Comparison of ENCODE assay signal across 12 cellular contexts in genomic region chr3:152638707-152639450, GRCh38.
DNase-seq lines count a peak whose midpoint lies in the region; ATAC-seq and TF ChIP-seq lines count a peak whose summit lies in the region.
"Had no signal": no experiment of that assay in that cellular context is flagged by ENCODE, and none has a peak within 500 bp of the region (broad histone marks: within the 10 kb centered on the region; RNA-seq: fewer than 3 reads in every experiment).

No MANE protein-coding gene starts in this region.

- no peak overlapping the region for H3K4me3 Mint-ChIP-seq in immature natural killer cell
- H3K4me3 Mint-ChIP-seq: activated T-cell treated with anti-CD3 and anti-CD28 coated beads, Interleukin-2, amount 50 U/mL, for 4 hours; natural killer cell treated with Interleukin-12 subunit alpha and Interleukin-12 subunit beta and Interleukin-15 and Interleukin-18, amount 100 ng/mL, for 72 hours had no signal

- H3K36me3 Mint-ChIP-seq in immature natural killer cell, result peaks cover 0 to 3% (median 0%) of the 10 kb centered on the region in 3 donors
- H3K36me3 Mint-ChIP-seq: natural killer cell treated with Interleukin-12 subunit alpha and Interleukin-12 subunit beta and Interleukin-15 and Interleukin-18, amount 100 ng/mL, for 72 hours had no signal

- DNase-seq in PC-3 (no peak), epithelial cell of esophagus (ENCODE audit: low read depth) (peak; percentile 83), left lung (no peak), testis (peak; percentile 52), T-helper 1 cell (no peak), immature natural killer cell (no peak)
- DNase-seq: activated T-cell treated with anti-CD3 and anti-CD28 coated beads, Interleukin-2, amount 50 U/mL, for 4 hours; stimulated activated CD4-positive, alpha-beta T cell treated with anti-CD3 and anti-CD28 coated beads, Interleukin-4, amount 100 ng/mL, for 1 hour had no signal

- ATAC-seq in PC-3, result peak; percentile 48
- ATAC-seq in left lung, result peak; percentile 32
- no peak for ATAC-seq in HG02870 (IDR thresholded peaks at IDR 0.05; ENCODE audit: unreplicated experiment)
- ATAC-seq: activated T-cell treated with anti-CD3 and anti-CD28 coated beads, Interleukin-2, amount 50 U/mL, for 4 hours; natural killer cell treated with Interleukin-12 subunit alpha and Interleukin-12 subunit beta and Interleukin-15 and Interleukin-18, amount 100 ng/mL, for 72 hours; Panc1 had no signal

- intact Hi-C loops in PC-3 (cut with micrococcal nuclease), result no loop called here
- intact Hi-C loops in left lung (cut with DNase I), result no loop called here
- intact Hi-C loops in testis (cut with DNase I; ENCODE audit: low total_unique reads), result no loop called here

- peaks cover 0 to 3% (median 3%) of the 10 kb centered on the region in 3 donors for H3K27me3 Mint-ChIP-seq in immature natural killer cell (ENCODE audit: low read depth in 3 of 3)

- no peak for TF ChIP-seq POLR2A in testis (IDR thresholded peaks at IDR 0.05)

- H3K9ac ChIP-seq in PC-3 (ENCODE audit: low read length), result no peak overlapping the region

- H3K4me3 ChIP-seq in PC-3 (ENCODE audit: low read length) (no peak overlapping the region), epithelial cell of esophagus (ENCODE audit: low read length) (no peak overlapping the region), left lung (no peak overlapping the region), testis (no peak overlapping the region)
- H3K4me3 ChIP-seq: thoracic aorta had no signal

- no peaks in the 10 kb centered on the region for H3K4me1 Mint-ChIP-seq in immature natural killer cell

- H3K27ac Mint-ChIP-seq in immature natural killer cell, result no peak overlapping the region
- H3K27ac Mint-ChIP-seq: natural killer cell treated with Interleukin-12 subunit alpha and Interleukin-12 subunit beta and Interleukin-15 and Interleukin-18, amount 100 ng/mL, for 72 hours had no signal

- H3K27me3 ChIP-seq in PC-3 (ENCODE audit: low read length) (peaks cover 53% of the 10 kb centered on the region), left lung (no peaks in the 10 kb centered on the region), testis (no peaks in the 10 kb centered on the region)

- no peak overlapping the region for H2AFZ ChIP-seq in PC-3 (ENCODE audit: low read length)

- H3K9me3 Mint-ChIP-seq in immature natural killer cell, result peaks cover 0 to 4% (median 3%) of the 10 kb centered on the region in 6 donors
- H3K9me3 Mint-ChIP-seq: activated T-cell treated with anti-CD3 and anti-CD28 coated beads, Interleukin-2, amount 50 U/mL, for 4 hours; natural killer cell treated with Interleukin-12 subunit alpha and Interleukin-12 subunit beta and Interleukin-15 and Interleukin-18, amount 100 ng/mL, for 72 hours had no signal

- CTCF ChIA-PET in PC-3 (lab: Charles Lee), result no interaction called here

- H3K4me2 ChIP-seq in PC-3 (ENCODE audit: low read length), result no peak overlapping the region

- WGBS in testis, 2 donors, result 49 to 53% methylated on average over 8 of the region's 8 CpGs

- no peaks in the 10 kb centered on the region for H3K9me3 ChIP-seq in PC-3 (ENCODE audit: low read length)
- H3K9me3 ChIP-seq in left lung, result peaks cover 0 to 3% of the 10 kb centered on the region in 2 donors
- H3K9me3 ChIP-seq in testis, result no peaks in the 10 kb centered on the region
- H3K9me3 ChIP-seq: thoracic aorta had no signal

- H3K79me2 ChIP-seq in PC-3 (ENCODE audit: low read length), result no peaks in the 10 kb centered on the region

- POLR2A ChIA-PET in PC-3 (lab: Charles Lee; ENCODE audit: unreplicated experiment), result interaction anchor here (0.6 kb wide), 2 partner anchors 11 to 832 kb away, joined by 3 to 14 read pairs; no protein-coding TSS in a partner anchor

- H3K4me1 ChIP-seq in PC-3 (ENCODE audit: insufficient read depth, low read length) (no peaks in the 10 kb centered on the region), left lung (no peaks in the 10 kb centered on the region), testis (no peaks in the 10 kb centered on the region)

- no peaks in the 10 kb centered on the region for H4K20me1 ChIP-seq in PC-3 (ENCODE audit: low read length)

- H3K9me2 ChIP-seq in PC-3 (replicated peaks; ENCODE audit: low read length), result no peaks in the 10 kb centered on the region

- no peaks in the 10 kb centered on the region for H3F3A ChIP-seq in PC-3 (ENCODE audit: low read length, unreplicated experiment)

- TF ChIP-seq CTCF in PC-3 (conservative IDR thresholded peaks at IDR 0.05; ENCODE audit: low read depth, low read length), result no peak
- TF ChIP-seq CTCF in epithelial cell of esophagus (IDR thresholded peaks at IDR 0.05; ENCODE audit: insufficient read depth, low read depth, low read length, missing control alignments), result no peak
- TF ChIP-seq CTCF in left lung (IDR thresholded peaks at IDR 0.05), result no peak
- no peak for TF ChIP-seq CTCF in testis (IDR thresholded peaks at IDR 0.05)

- H3K36me3 ChIP-seq in PC-3 (ENCODE audit: low read depth, low read length), result no peaks in the 10 kb centered on the region
- no peaks in the 10 kb centered on the region for H3K36me3 ChIP-seq in left lung
- H3K36me3 ChIP-seq in testis (ENCODE audit: low read depth, missing control alignments), result no peaks in the 10 kb centered on the region
- H3K36me3 ChIP-seq: thoracic aorta had no signal

- no peak overlapping the region for H3K27ac ChIP-seq in PC-3 (ENCODE audit: low read length)
- no peak overlapping the region for H3K27ac ChIP-seq in left lung
- no peak overlapping the region for H3K27ac ChIP-seq in testis
- H3K27ac ChIP-seq: thoracic aorta had no signal

- BruUV-seq in PC-3 (replicated peaks; lab: Mats Ljungman, UMichigan), result no TSS peak

Comparison
In these comparisons a context has a peak if more than half of its experiments do, and no peak if none do; other contexts are left out.
1. DNase-seq: peak in epithelial cell of esophagus (single experiment) and testis (single experiment); none in PC-3 (single experiment), left lung (0 of 2), T-helper 1 cell (0 of 5) and immature natural killer cell (0 of 3).